1 cellular context compared by ENCODE assay signal in the genomic region with DNA sequence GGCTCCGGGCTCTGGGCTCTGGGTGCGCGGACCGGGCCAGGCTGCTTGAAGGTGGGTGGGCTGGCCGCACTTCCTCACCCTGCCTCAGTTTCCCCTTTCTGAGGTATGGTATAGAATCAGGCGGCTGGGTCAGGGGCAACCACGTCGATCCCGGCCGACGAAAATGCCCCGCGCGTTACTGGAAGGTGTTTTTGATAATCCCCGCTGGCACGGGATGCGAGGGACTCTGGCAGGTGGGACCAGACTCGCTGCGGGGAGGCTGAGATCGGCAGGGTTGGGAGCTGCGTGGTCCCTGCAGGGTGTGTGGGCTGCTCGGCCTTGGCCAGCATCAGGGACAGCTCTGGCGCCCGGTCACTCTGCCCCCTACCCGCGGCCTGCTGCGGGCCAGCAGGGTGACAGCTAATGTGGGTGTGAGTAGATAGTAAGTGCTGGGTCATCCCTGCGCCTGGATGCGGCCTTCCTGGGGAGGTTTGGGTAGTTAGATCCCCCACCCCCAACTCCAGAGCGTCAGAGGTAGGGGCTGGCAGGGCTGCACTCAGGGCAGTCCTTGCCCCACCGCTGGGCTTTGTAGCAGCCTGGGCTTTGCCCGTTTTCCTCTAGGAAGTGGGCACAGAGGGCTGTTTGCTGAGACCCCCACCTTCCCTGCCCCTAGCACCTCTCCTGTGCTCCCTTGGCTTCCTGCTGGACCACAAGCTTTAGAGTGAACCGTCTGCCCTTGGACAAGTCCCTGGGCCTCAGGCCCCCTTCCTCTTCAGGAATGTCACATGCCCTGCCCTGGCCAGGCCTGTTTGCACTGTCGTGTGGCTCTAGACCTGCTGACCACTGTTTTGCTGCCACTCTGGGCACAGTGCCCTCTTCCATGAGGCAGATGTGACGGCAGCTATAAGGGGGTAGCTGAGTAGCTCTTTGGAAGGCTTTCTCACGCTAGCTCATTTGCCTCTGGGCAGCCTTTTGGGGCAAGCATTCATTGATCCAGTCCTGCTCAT.
TF ChIP-seq lines count a peak whose summit lies in the region.

No MANE protein-coding gene starts in this region.

TF ChIP-seq in HEK293, 187 proteins besides CTCF, POLR2A, EP300 and RAD21 (continued from another document):
- TF ChIP-seq, protein P1, sequence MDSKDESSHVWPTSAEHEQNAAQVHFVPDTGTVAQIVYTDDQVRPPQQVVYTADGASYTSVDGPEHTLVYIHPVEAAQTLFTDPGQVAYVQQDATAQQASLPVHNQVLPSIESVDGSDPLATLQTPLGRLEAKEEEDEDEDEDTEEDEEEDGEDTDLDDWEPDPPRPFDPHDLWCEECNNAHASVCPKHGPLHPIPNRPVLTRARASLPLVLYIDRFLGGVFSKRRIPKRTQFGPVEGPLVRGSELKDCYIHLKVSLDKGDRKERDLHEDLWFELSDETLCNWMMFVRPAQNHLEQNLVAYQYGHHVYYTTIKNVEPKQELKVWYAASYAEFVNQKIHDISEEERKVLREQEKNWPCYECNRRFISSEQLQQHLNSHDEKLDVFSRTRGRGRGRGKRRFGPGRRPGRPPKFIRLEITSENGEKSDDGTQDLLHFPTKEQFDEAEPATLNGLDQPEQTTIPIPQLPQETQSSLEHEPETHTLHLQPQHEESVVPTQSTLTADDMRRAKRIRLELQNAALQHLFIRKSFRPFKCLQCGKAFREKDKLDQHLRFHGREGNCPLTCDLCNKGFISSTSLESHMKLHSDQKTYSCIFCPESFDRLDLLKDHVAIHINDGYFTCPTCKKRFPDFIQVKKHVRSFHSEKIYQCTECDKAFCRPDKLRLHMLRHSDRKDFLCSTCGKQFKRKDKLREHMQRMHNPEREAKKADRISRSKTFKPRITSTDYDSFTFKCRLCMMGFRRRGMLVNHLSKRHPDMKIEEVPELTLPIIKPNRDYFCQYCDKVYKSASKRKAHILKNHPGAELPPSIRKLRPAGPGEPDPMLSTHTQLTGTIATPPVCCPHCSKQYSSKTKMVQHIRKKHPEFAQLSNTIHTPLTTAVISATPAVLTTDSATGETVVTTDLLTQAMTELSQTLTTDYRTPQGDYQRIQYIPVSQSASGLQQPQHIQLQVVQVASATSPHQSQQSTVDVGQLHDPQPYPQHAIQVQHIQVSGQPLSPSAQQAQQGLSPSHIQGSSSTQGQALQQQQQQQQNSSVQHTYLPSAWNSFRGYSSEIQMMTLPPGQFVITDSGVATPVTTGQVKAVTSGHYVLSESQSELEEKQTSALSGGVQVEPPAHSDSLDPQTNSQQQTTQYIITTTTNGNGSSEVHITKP (tag by site-specific recombination; IDR thresholded peaks at IDR 0.05): no peak
- TF ChIP-seq ZNF658 (tag by site-specific recombination; IDR thresholded peaks at IDR 0.05) (no peak), ZNF132 (tag by site-specific recombination; IDR thresholded peaks at IDR 0.05; ENCODE audit: borderline replicate concordance) (no peak), ZNF423 (tag by site-specific recombination; IDR thresholded peaks at IDR 0.05) (no peak), ZEB2 (tag by site-specific recombination; IDR thresholded peaks at IDR 0.05) (0 out of 2 replicates have a peak, but pooled peaks have one; percentile 12), ZNF629 (tag by site-specific recombination; IDR thresholded peaks at IDR 0.05) (no peak), ZNF2 (tag by site-specific recombination; IDR thresholded peaks at IDR 0.05) (no peak), IKZF3 (tag by site-specific recombination; IDR thresholded peaks at IDR 0.05) (no peak), YY1 (tag by site-specific recombination; IDR thresholded peaks at IDR 0.05) (no peak), MYNN (tag by site-specific recombination; IDR thresholded peaks at IDR 0.05; ENCODE audit: borderline replicate concordance) (no peak), ZIC2 (tag by site-specific recombination; IDR thresholded peaks at IDR 0.05) (peak; percentile 75), ZFP37 (tag by site-specific recombination; IDR thresholded peaks at IDR 0.05) (no peak), ZBTB48 (tag by site-specific recombination; IDR thresholded peaks at IDR 0.05) (peak; percentile 62; the same call in 1 of the 2 replicates), KLF10 (tag by site-specific recombination; IDR thresholded peaks at IDR 0.05) (no peak), ZNF266 (tag by site-specific recombination; IDR thresholded peaks at IDR 0.05; ENCODE audit: low read depth) (0 out of 2 replicates have a peak, but pooled peaks have one; percentile 2), ZNF391 (tag by site-specific recombination; IDR thresholded peaks at IDR 0.05; ENCODE audit: borderline replicate concordance, low read depth) (no peak), ZNF169 (tag by site-specific recombination; IDR thresholded peaks at IDR 0.05) (no peak), KLF9 (tag by site-specific recombination; IDR thresholded peaks at IDR 0.05; ENCODE audit: low read depth) (0 out of 2 replicates have a peak, but pooled peaks have one; percentile 8)
- TF ChIP-seq, protein P2, sequence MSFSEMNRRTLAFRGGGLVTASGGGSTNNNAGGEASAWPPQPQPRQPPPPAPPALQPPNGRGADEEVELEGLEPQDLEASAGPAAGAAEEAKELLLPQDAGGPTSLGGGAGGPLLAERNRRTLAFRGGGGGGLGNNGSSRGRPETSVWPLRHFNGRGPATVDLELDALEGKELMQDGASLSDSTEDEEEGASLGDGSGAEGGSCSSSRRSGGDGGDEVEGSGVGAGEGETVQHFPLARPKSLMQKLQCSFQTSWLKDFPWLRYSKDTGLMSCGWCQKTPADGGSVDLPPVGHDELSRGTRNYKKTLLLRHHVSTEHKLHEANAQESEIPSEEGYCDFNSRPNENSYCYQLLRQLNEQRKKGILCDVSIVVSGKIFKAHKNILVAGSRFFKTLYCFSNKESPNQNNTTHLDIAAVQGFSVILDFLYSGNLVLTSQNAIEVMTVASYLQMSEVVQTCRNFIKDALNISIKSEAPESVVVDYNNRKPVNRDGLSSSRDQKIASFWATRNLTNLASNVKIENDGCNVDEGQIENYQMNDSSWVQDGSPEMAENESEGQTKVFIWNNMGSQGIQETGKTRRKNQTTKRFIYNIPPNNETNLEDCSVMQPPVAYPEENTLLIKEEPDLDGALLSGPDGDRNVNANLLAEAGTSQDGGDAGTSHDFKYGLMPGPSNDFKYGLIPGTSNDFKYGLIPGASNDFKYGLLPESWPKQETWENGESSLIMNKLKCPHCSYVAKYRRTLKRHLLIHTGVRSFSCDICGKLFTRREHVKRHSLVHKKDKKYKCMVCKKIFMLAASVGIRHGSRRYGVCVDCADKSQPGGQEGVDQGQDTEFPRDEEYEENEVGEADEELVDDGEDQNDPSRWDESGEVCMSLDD (tag by site-specific recombination; IDR thresholded peaks at IDR 0.05): no peak
- TF ChIP-seq, protein P3, sequence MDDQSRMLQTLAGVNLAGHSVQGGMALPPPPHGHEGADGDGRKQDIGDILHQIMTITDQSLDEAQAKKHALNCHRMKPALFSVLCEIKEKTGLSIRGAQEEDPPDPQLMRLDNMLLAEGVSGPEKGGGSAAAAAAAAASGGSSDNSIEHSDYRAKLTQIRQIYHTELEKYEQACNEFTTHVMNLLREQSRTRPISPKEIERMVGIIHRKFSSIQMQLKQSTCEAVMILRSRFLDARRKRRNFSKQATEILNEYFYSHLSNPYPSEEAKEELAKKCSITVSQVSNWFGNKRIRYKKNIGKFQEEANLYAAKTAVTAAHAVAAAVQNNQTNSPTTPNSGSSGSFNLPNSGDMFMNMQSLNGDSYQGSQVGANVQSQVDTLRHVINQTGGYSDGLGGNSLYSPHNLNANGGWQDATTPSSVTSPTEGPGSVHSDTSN (CRISPR knock-in tag; IDR thresholded peaks at IDR 0.05): no peak
- TF ChIP-seq, protein P4, sequence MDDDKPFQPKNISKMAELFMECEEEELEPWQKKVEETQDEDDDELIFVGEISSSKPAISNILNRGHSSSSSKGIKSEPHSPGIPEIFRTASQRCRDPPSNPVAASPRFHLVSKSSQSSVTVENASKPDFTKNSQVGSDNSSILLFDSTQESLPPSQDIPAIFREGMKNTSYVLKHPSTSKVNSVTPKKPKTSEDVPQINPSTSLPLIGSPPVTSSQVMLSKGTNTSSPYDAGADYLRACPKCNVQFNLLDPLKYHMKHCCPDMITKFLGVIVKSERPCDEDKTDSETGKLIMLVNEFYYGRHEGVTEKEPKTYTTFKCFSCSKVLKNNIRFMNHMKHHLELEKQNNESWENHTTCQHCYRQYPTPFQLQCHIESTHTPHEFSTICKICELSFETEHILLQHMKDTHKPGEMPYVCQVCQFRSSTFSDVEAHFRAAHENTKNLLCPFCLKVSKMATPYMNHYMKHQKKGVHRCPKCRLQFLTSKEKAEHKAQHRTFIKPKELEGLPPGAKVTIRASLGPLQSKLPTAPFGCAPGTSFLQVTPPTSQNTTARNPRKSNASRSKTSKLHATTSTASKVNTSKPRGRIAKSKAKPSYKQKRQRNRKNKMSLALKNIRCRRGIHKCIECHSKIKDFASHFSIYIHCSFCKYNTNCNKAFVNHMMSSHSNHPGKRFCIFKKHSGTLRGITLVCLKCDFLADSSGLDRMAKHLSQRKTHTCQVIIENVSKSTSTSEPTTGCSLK (tag by site-specific recombination; IDR thresholded peaks at IDR 0.05): no peak
